ENCODE assay signal across 23 cellular contexts in genomic region chr7:46107610-46108217, GRCh38.
"Had no signal": no experiment of that assay in that cellular context is flagged by ENCODE, and none has a peak within 500 bp of the region (broad histone marks: within the 10 kb centered on the region; RNA-seq: fewer than 3 reads in every experiment).

No MANE protein-coding gene starts in this region.

- H3K9me3 Mint-ChIP-seq: dendritic cell treated with granulocyte-macrophage colony-stimulating factor and Interleukin-4, amounts not matched to agents 40 ng/mL and 50 ng/mL, for 4 days had no signal

- H3K27me3 Mint-ChIP-seq: dendritic cell treated with granulocyte-macrophage colony-stimulating factor and Interleukin-4, amounts not matched to agents 40 ng/mL and 50 ng/mL, for 4 days; effector memory CD8-positive, alpha-beta T cell; memory B cell; naive B cell; type B pancreatic cell had no signal

- H3K4me3 Mint-ChIP-seq: dendritic cell treated with granulocyte-macrophage colony-stimulating factor and Interleukin-4, amounts not matched to agents 40 ng/mL and 50 ng/mL, for 4 days; effector memory CD8-positive, alpha-beta T cell; memory B cell; naive B cell; nephron progenitor cell; type B pancreatic cell had no signal

- H3K27me3 ChIP-seq: esophagus muscularis mucosa, gastroesophageal sphincter, right atrium auricular region, sigmoid colon, stomach, uterus had no signal

- H3K4me1 Mint-ChIP-seq: memory B cell, naive B cell, nephron progenitor cell had no signal

- DNase-seq: cerebellar nuclear complex; effector memory CD8-positive, alpha-beta T cell; left colon; lower lobe of right lung; naive B cell; nephron progenitor cell; ovary; sigmoid colon; stimulated activated CD4-positive, alpha-beta T cell treated with anti-CD3 and anti-CD28 coated beads, Interleukin-2, amount 100 ng/mL, for 24 hours; stimulated activated CD4-positive, alpha-beta T cell treated with anti-CD3 and anti-CD28 coated beads, Interleukin-4, amount 100 ng/mL, for 4 hours; stimulated activated naive CD4-positive, alpha-beta T cell; stomach; substantia nigra; uterus had no signal

- H3K27ac ChIP-seq: epithelial cell of prostate, esophagus muscularis mucosa, gastroesophageal sphincter, lower lobe of right lung, ovary, right atrium auricular region, sigmoid colon, skin epidermis, stomach, thoracic aorta, uterus had no signal

- H3K9me3 ChIP-seq: esophagus muscularis mucosa, lower lobe of right lung, ovary, stomach, thoracic aorta, uterus had no signal

- H3K36me3 ChIP-seq: esophagus muscularis mucosa, gastroesophageal sphincter, lower lobe of right lung, ovary, right atrium auricular region, sigmoid colon, stomach, thoracic aorta, uterus had no signal

- H3K27ac Mint-ChIP-seq: dendritic cell treated with granulocyte-macrophage colony-stimulating factor and Interleukin-4, amounts not matched to agents 40 ng/mL and 50 ng/mL, for 4 days; effector memory CD8-positive, alpha-beta T cell; memory B cell; naive B cell; nephron progenitor cell; type B pancreatic cell had no signal

- H3K4me1 ChIP-seq: esophagus muscularis mucosa, gastroesophageal sphincter, lower lobe of right lung, right atrium auricular region, sigmoid colon, stomach, uterus had no signal

- ATAC-seq: effector memory CD8-positive, alpha-beta T cell; gastroesophageal sphincter; left colon; lower lobe of right lung had no signal

- H3K36me3 Mint-ChIP-seq: memory B cell, naive B cell, type B pancreatic cell had no signal

- H3K4me3 ChIP-seq: esophagus muscularis mucosa, gastroesophageal sphincter, lower lobe of right lung, ovary, right atrium auricular region, sigmoid colon, skin epidermis, stomach, thoracic aorta, uterus had no signal
